In genomic region chr7:8536431-8536830, GRCh38 we compare ENCODE assay signal across 12 cellular contexts.
DNase-seq lines count a peak whose midpoint lies in the region; ATAC-seq, FAIRE-seq and TF ChIP-seq lines count a peak whose summit lies in the region.
"Had no signal": no experiment of that assay in that cellular context is flagged by ENCODE, and none has a peak within 500 bp of the region (broad histone marks: within the 10 kb centered on the region; RNA-seq: fewer than 3 reads in every experiment).

No MANE protein-coding gene starts in this region.

- no peak overlapping the region for H3K4me2 ChIP-seq in HepG2 (ENCODE audit: low read depth, low read length)

- POLR2A ChIA-PET in HepG2 (lab: Yijun Ruan, JAX), result no interaction called here

- no peaks in the 10 kb centered on the region for H4K20me1 ChIP-seq in HepG2 (ENCODE audit: insufficient read depth, low read length)

- no peak for TF ChIP-seq RAD21 in HepG2 (CRISPR knock-in tag; IDR thresholded peaks at IDR 0.05)

- H3K4me3 ChIP-seq in HepG2 (replicated peaks in 1 of 3; ENCODE audit: insufficient read depth in 1 of 3, low read depth in 2 of 3, low read length in 3 of 3) (no peak overlapping the region), right lobe of liver (no peak overlapping the region), dorsolateral prefrontal cortex (no peak overlapping the region)
- H3K4me3 ChIP-seq: heart right ventricle, lung had no signal

- H3K27ac ChIP-seq in HepG2 (ENCODE audit: extremely low read length, insufficient read depth, low read length), result no peak overlapping the region
- no peak overlapping the region for H3K27ac ChIP-seq in right lobe of liver
- no peak overlapping the region for H3K27ac ChIP-seq in dorsolateral prefrontal cortex
- H3K27ac ChIP-seq: heart right ventricle had no signal

- TF ChIP-seq EP300 in HepG2 (IDR thresholded peaks at IDR 0.05; ENCODE audit: low read depth in 2 of 2, low read length in 2 of 2), result no peak
- TF ChIP-seq EP300 in HepG2 (CRISPR knock-in tag; IDR thresholded peaks at IDR 0.05; ENCODE audit: borderline replicate concordance), result no peak

- TF ChIP-seq CTCF in HepG2 (CRISPR knock-in tag; IDR thresholded peaks at IDR 0.05) (no peak), right lobe of liver (IDR thresholded peaks at IDR 0.05) (no peak), dorsolateral prefrontal cortex (IDR thresholded peaks at IDR 0.05 in 54 of 56, conservative IDR thresholded peaks at IDR 0.05 in 2 of 56; ENCODE audit: low read depth in 1 of 56, partially characterized antibody in 56 of 56) (no peak)

- H3K9me3 ChIP-seq in HepG2 (ENCODE audit: low read length), result no peaks in the 10 kb centered on the region
- H3K9me3 ChIP-seq in right lobe of liver, result no peaks in the 10 kb centered on the region
- H3K9me3 ChIP-seq: heart right ventricle had no signal

- intact Hi-C loops in HepG2 (cut with micrococcal nuclease; ENCODE audit: unreplicated experiment), result no loop called here
- intact Hi-C loops in right lobe of liver (cut with DNase I), result no loop called here
- intact Hi-C loops in dorsolateral prefrontal cortex (cut with DNase I), result no loop called here

- no TSS peak for BruUV-seq in HepG2 (replicated peaks; lab: Mats Ljungman, UMichigan)

- no peak overlapping the region for H3K9ac ChIP-seq in HepG2 (ENCODE audit: insufficient read depth, low read depth, low read length)

- H2AFZ ChIP-seq in HepG2 (ENCODE audit: low read length), result no peak overlapping the region

- 4% methylated on average over 3 of the region's 3 CpGs for WGBS in HepG2 (ENCODE audit: low lambda C conversion rate)
- 41% methylated on average over 3 of the region's 3 CpGs for WGBS in right lobe of liver (ENCODE audit: insufficient coverage, low coverage, low lambda C conversion rate, missing lambda C conversion rate)

- TF ChIP-seq POLR2A in HepG2 (IDR thresholded peaks at IDR 0.05; ENCODE audit: insufficient read depth in 1 of 2, low read depth in 2 of 2, low read length in 2 of 2), result no peak
- TF ChIP-seq POLR2A in right lobe of liver (IDR thresholded peaks at IDR 0.05), result no peak

- H3K27me3 ChIP-seq in HepG2 (ENCODE audit: control insufficient read depth in 1 of 2, insufficient read depth in 2 of 2, low read length in 2 of 2) (no peaks in the 10 kb centered on the region), right lobe of liver (no peaks in the 10 kb centered on the region), dorsolateral prefrontal cortex (peaks cover 0 to 9% (median 0%) of the 10 kb centered on the region in 45 donors)
- H3K27me3 ChIP-seq: heart right ventricle had no signal

- in situ Hi-C loops in HepG2 (cut with HindIII; ENCODE audit: extremely low pct_ligation_motif_present, low pct_unique_long_range_greater_than_20kb), result no loop called here

- H3K4me1 ChIP-seq in HepG2 (ENCODE audit: insufficient read depth, low read length) (no peaks in the 10 kb centered on the region), right lobe of liver (no peaks in the 10 kb centered on the region)
- H3K4me1 ChIP-seq: heart right ventricle had no signal

- DNase-seq in HepG2 (ENCODE audit: low spot score) (no peak), right lobe of liver (no peak), NCI-H2227 (lab: John Stamatoyannopoulos, UW; ENCODE audit: unreplicated experiment) (no peak), occipital lobe (lab: John Stamatoyannopoulos, UW) (no peak), dorsolateral prefrontal cortex (no peak)
- DNase-seq in stimulated activated naive CD4-positive, alpha-beta T cell (lab: John Stamatoyannopoulos, UW), result no peak
- DNase-seq: effector CD4-positive, alpha-beta T cell; heart right ventricle; stimulated activated CD4-positive, alpha-beta T cell treated with anti-CD3 and anti-CD28 coated beads, Interleukin-2, amount 100 ng/mL, for 24 hours had no signal

- H3K36me3 ChIP-seq in HepG2 (replicated peaks in 1 of 2; ENCODE audit: control insufficient read depth in 1 of 2, insufficient read depth in 2 of 2, low read length in 2 of 2), result no peaks in the 10 kb centered on the region
- no peaks in the 10 kb centered on the region for H3K36me3 ChIP-seq in right lobe of liver
- H3K36me3 ChIP-seq: heart right ventricle had no signal

- no peak for FAIRE-seq in HepG2 (lab: Jason Lieb, UNC)

- H3K79me2 ChIP-seq in HepG2 (ENCODE audit: insufficient read depth, low read length), result no peaks in the 10 kb centered on the region

- ATAC-seq in HepG2 (no peak), right lobe of liver (no peak), HG02759 (IDR thresholded peaks at IDR 0.05; ENCODE audit: unreplicated experiment) (peak; percentile 93), HG03469 (IDR thresholded peaks at IDR 0.05; ENCODE audit: unreplicated experiment) (peak; percentile 80)
- ATAC-seq: heart right ventricle had no signal

- CTCF ChIA-PET in HepG2 (lab: Yijun Ruan, JAX; ENCODE audit: low intra/inter-chr PET ratio, low total read pairs), result no interaction called here

TF ChIP-seq in HepG2, 621 proteins besides CTCF, POLR2A, EP300 and RAD21:
- TF ChIP-seq ZNF709 (CRISPR knock-in tag; IDR thresholded peaks at IDR 0.05), result no peak
- TF ChIP-seq SALL1 (CRISPR knock-in tag; IDR thresholded peaks at IDR 0.05), result no peak
- TF ChIP-seq RFX5 (IDR thresholded peaks at IDR 0.05; ENCODE audit: low read depth, low read length), result 0 out of 2 replicates have a peak, but pooled peaks have one; percentile 48
- TF ChIP-seq CREB1 (IDR thresholded peaks at IDR 0.05), result peak; percentile 93
- no peak for TF ChIP-seq CREB1 (CRISPR knock-in tag; IDR thresholded peaks at IDR 0.05)
- peak; percentile 97 for TF ChIP-seq ATF7 (IDR thresholded peaks at IDR 0.05)
- no peak for TF ChIP-seq ATF7 (CRISPR knock-in tag; IDR thresholded peaks at IDR 0.05)
- no peak for TF ChIP-seq HINFP (CRISPR knock-in tag; IDR thresholded peaks at IDR 0.05; ENCODE audit: low read depth)
- TF ChIP-seq ZNF20 (CRISPR knock-in tag; IDR thresholded peaks at IDR 0.05), result no peak

Comparison
In these comparisons a context has a peak if more than half of its experiments do, and no peak if none do; other contexts are left out.
1. ATAC-seq: peak in HG02759 (single experiment) and HG03469 (single experiment); none in HepG2 (single experiment) and right lobe of liver (0 of 4).